1 cellular context compared by ENCODE assay signal in genomic region chr15:39156636-39157255, GRCh38.
TF ChIP-seq lines count a peak whose summit lies in the region.

No MANE protein-coding gene starts in this region.

TF ChIP-seq in GM23338, 12 proteins besides CTCF, POLR2A, EP300 and RAD21 (continued from another document):
- no peak for TF ChIP-seq POLR2AphosphoS5 (IDR thresholded peaks at IDR 0.05; ENCODE audit: low read depth)
- TF ChIP-seq STAT1 (IDR thresholded peaks at IDR 0.05; ENCODE audit: unreplicated experiment), result no peak
- TF ChIP-seq ZNF114 (CRISPR knock-in tag; IDR thresholded peaks at IDR 0.05), result no peak
- no peak for TF ChIP-seq NANOG (IDR thresholded peaks at IDR 0.05; ENCODE audit: borderline replicate concordance)
- no peak for TF ChIP-seq ZNF331 (CRISPR knock-in tag; IDR thresholded peaks at IDR 0.05; ENCODE audit: low read depth)
- no peak for TF ChIP-seq JUNB (IDR thresholded peaks at IDR 0.05; ENCODE audit: unreplicated experiment)
- TF ChIP-seq, protein P1, sequence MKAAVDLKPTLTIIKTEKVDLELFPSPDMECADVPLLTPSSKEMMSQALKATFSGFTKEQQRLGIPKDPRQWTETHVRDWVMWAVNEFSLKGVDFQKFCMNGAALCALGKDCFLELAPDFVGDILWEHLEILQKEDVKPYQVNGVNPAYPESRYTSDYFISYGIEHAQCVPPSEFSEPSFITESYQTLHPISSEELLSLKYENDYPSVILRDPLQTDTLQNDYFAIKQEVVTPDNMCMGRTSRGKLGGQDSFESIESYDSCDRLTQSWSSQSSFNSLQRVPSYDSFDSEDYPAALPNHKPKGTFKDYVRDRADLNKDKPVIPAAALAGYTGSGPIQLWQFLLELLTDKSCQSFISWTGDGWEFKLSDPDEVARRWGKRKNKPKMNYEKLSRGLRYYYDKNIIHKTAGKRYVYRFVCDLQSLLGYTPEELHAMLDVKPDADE (IDR thresholded peaks at IDR 0.05), result no peak
- TF ChIP-seq EZH2 (IDR thresholded peaks at IDR 0.05; ENCODE audit: low read depth, unreplicated experiment), result no peak
- TF ChIP-seq EZH2phosphoT487 (IDR thresholded peaks at IDR 0.05; ENCODE audit: unreplicated experiment), result no peak
- TF ChIP-seq, protein P2, sequence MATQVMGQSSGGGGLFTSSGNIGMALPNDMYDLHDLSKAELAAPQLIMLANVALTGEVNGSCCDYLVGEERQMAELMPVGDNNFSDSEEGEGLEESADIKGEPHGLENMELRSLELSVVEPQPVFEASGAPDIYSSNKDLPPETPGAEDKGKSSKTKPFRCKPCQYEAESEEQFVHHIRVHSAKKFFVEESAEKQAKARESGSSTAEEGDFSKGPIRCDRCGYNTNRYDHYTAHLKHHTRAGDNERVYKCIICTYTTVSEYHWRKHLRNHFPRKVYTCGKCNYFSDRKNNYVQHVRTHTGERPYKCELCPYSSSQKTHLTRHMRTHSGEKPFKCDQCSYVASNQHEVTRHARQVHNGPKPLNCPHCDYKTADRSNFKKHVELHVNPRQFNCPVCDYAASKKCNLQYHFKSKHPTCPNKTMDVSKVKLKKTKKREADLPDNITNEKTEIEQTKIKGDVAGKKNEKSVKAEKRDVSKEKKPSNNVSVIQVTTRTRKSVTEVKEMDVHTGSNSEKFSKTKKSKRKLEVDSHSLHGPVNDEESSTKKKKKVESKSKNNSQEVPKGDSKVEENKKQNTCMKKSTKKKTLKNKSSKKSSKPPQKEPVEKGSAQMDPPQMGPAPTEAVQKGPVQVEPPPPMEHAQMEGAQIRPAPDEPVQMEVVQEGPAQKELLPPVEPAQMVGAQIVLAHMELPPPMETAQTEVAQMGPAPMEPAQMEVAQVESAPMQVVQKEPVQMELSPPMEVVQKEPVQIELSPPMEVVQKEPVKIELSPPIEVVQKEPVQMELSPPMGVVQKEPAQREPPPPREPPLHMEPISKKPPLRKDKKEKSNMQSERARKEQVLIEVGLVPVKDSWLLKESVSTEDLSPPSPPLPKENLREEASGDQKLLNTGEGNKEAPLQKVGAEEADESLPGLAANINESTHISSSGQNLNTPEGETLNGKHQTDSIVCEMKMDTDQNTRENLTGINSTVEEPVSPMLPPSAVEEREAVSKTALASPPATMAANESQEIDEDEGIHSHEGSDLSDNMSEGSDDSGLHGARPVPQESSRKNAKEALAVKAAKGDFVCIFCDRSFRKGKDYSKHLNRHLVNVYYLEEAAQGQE (IDR thresholded peaks at IDR 0.05; ENCODE audit: unreplicated experiment), result no peak
